ENCODE assay signal across 12 cellular contexts in the genomic region with DNA sequence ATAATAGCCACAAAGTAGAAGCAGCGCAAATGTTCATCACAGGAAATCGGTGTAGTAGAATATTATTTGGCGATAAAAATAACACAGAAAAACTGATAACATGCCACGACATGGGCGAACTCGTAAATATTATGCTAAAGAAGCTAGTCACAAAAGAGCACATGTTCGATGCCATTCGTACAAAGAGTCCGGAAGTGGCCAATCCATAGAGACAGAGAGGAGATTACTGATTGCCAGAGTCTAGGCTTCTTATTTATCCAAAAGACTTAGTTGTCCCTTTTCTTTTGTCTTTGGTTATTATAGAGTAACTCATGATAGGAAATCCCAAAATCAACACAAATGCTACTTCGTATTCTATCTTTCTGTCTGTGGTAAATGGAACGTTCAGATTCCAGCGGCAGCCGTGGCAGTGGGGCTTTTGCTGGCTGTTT. TPM values are rescaled to one million over a fixed set of nuclear protein-coding genes. Genes with fewer than 3 reads are reported as not detected.
A peak's percentile ranks its signal among the peaks of the same experiment; 100 is the strongest.
DNase-seq lines count a peak whose midpoint lies in the region; ATAC-seq and TF ChIP-seq lines count a peak whose summit lies in the region.
"Had no signal": no experiment of that assay in that cellular context is flagged by ENCODE, and none has a peak within 500 bp of the region (broad histone marks: within the 10 kb centered on the region; RNA-seq: fewer than 3 reads in every experiment).

No MANE protein-coding gene starts in this region.

- no peaks in the 10 kb centered on the region; the same call in 1 of the 2 replicates for H4K20me1 ChIP-seq in PC-3 (ENCODE audit: low read length)

- H3K9ac ChIP-seq in adipocyte (ENCODE audit: low read length) (peak overlapping the region; percentile 24), mesenchymal stem cell (ENCODE audit: low read length) (no peak overlapping the region), PC-3 (ENCODE audit: low read length) (no peak overlapping the region)
- H3K9ac ChIP-seq: BLaER1 treated with 17β-estradiol and CSF1 and Interleukin-3, amounts not matched to agents 10 nM and 100 nM; parathyroid adenoma had no signal

- H3K9me3 Mint-ChIP-seq in CD4-positive, alpha-beta memory T cell: peaks cover 0 to 5% (median 2%) of the 10 kb centered on the region in 8 donors
- H3K9me3 Mint-ChIP-seq in HFFc6: no peaks in the 10 kb centered on the region

- no peak overlapping the region for H2AK5ac ChIP-seq in mesenchymal stem cell (ENCODE audit: low read length, severe bottlenecking)

- no peak overlapping the region for H3K18ac ChIP-seq in mesenchymal stem cell (ENCODE audit: low read depth in 1 of 2, low read length in 2 of 2)

- no peak overlapping the region for H4K91ac ChIP-seq in mesenchymal stem cell (ENCODE audit: low read length)

- no peak overlapping the region for H2BK120ac ChIP-seq in mesenchymal stem cell (ENCODE audit: low read depth, low read length)

- H4K8ac ChIP-seq in mesenchymal stem cell (ENCODE audit: low read length): no peak overlapping the region

- no peak overlapping the region for H3K14ac ChIP-seq in mesenchymal stem cell (ENCODE audit: low read length in 2 of 2)

- no peak overlapping the region for H2BK15ac ChIP-seq in mesenchymal stem cell (ENCODE audit: low read depth, poor library complexity, severe bottlenecking)

- no peak for TF ChIP-seq CTCF in HFFc6 (IDR thresholded peaks at IDR 0.05)
- TF ChIP-seq CTCF in PC-3 (conservative IDR thresholded peaks at IDR 0.05; ENCODE audit: low read depth, low read length): no peak

- H3K9me2 ChIP-seq in PC-3 (replicated peaks; ENCODE audit: low read length): no peaks in the 10 kb centered on the region

- 81% methylated on average over 13 of the region's 13 CpGs for WGBS in mesenchymal stem cell

- H3K4ac ChIP-seq in mesenchymal stem cell (ENCODE audit: low read depth in 1 of 2, low read length in 2 of 2): no peak overlapping the region

- H2BK12ac ChIP-seq in mesenchymal stem cell (ENCODE audit: low read length in 2 of 2): no peak overlapping the region

- ATAC-seq in PC-3: no peak

- peak overlapping the region; percentile 45 to 93 (median 64) for H3K4me3 Mint-ChIP-seq in CD4-positive, alpha-beta memory T cell
- H3K4me3 Mint-ChIP-seq in HFFc6: no peak overlapping the region

- peaks cover 77% of the 10 kb centered on the region for H3K4me1 ChIP-seq in CD4-positive, alpha-beta memory T cell (ENCODE audit: insufficient read depth, low read length)
- peaks cover 47% of the 10 kb centered on the region for H3K4me1 ChIP-seq in adipocyte (ENCODE audit: control insufficient read depth, insufficient read depth, low read length)
- peaks cover 41% of the 10 kb centered on the region for H3K4me1 ChIP-seq in mesenchymal stem cell (ENCODE audit: control insufficient read depth, insufficient read depth, low read depth, low read length)
- H3K4me1 ChIP-seq in PC-3 (ENCODE audit: insufficient read depth, low read length): peaks cover 41% of the 10 kb centered on the region
- H3K4me1 ChIP-seq: parathyroid adenoma had no signal

- H3K27me3 Mint-ChIP-seq in CD4-positive, alpha-beta memory T cell: no peaks in the 10 kb centered on the region
- peaks cover 8% of the 10 kb centered on the region for H3K27me3 Mint-ChIP-seq in HFFc6 (ENCODE audit: insufficient read depth)

- no peak overlapping the region for H3K23ac ChIP-seq in mesenchymal stem cell (ENCODE audit: low read length in 2 of 2)

- H3K4me3 ChIP-seq in CD4-positive, alpha-beta memory T cell (ENCODE audit: low read length in 2 of 2): no peak overlapping the region
- H3K4me3 ChIP-seq in adipocyte (ENCODE audit: low read length): no peak overlapping the region
- no peak overlapping the region for H3K4me3 ChIP-seq in mesenchymal stem cell (ENCODE audit: insufficient read depth in 1 of 2, low read depth in 1 of 2, low read length in 2 of 2)
- H3K4me3 ChIP-seq in PC-3 (ENCODE audit: low read length): no peak overlapping the region
- no peak overlapping the region for H3K4me3 ChIP-seq in MG63
- H3K4me3 ChIP-seq: BLaER1 treated with 17β-estradiol and CSF1 and Interleukin-3, amounts not matched to agents 10 nM and 100 nM; Peyer's patch had no signal

- peak overlapping the region; percentile 85 to 99 (median 97) for H3K27ac Mint-ChIP-seq in CD4-positive, alpha-beta memory T cell
- H3K27ac Mint-ChIP-seq in HFFc6: peak overlapping the region; percentile 77

- H3K36me3 ChIP-seq in CD4-positive, alpha-beta memory T cell (ENCODE audit: insufficient read depth, low read length): peaks cover 47% of the 10 kb centered on the region
- H3K36me3 ChIP-seq in adipocyte (ENCODE audit: control insufficient read depth, insufficient read depth, low read length, severe bottlenecking): peaks cover 67% of the 10 kb centered on the region
- H3K36me3 ChIP-seq in mesenchymal stem cell (ENCODE audit: control insufficient read depth in 1 of 2, insufficient read depth in 2 of 2, low read depth in 1 of 2, low read length in 2 of 2): peaks cover 57 to 84% of the 10 kb centered on the region in 2 experiments
- H3K36me3 ChIP-seq in PC-3 (ENCODE audit: low read depth, low read length): peaks cover 41% of the 10 kb centered on the region
- H3K36me3 ChIP-seq in MG63: peaks cover 91% of the 10 kb centered on the region

- H3F3A ChIP-seq in PC-3 (ENCODE audit: low read length, unreplicated experiment): peaks cover 6% of the 10 kb centered on the region

- no TSS peak for BruUV-seq in PC-3 (replicated peaks; lab: Mats Ljungman, UMichigan)

- H3K27ac ChIP-seq in CD4-positive, alpha-beta memory T cell (ENCODE audit: low read depth, low read length): peak overlapping the region; percentile 22
- H3K27ac ChIP-seq in mesenchymal stem cell (ENCODE audit: low read length, poor library complexity, severe bottlenecking) (peak overlapping the region; percentile 53), PC-3 (ENCODE audit: low read length) (no peak overlapping the region)
- H3K27ac ChIP-seq: BLaER1 treated with 17β-estradiol and CSF1 and Interleukin-3, amounts not matched to agents 10 nM and 100 nM; parathyroid adenoma had no signal

- intact Hi-C loops in CD4-positive, alpha-beta memory T cell (cut with micrococcal nuclease): loop anchor here (2.0 kb wide), 1 partner anchor 25 kb away; no protein-coding TSS in a partner anchor
- intact Hi-C loops in PC-3 (cut with micrococcal nuclease): no loop called here

- H3K27me3 ChIP-seq in CD4-positive, alpha-beta memory T cell (ENCODE audit: insufficient read depth, low read length): no peaks in the 10 kb centered on the region
- H3K27me3 ChIP-seq in adipocyte (replicated peaks; ENCODE audit: control insufficient read depth, insufficient read depth, low read length): no peaks in the 10 kb centered on the region
- no peaks in the 10 kb centered on the region for H3K27me3 ChIP-seq in mesenchymal stem cell (ENCODE audit: control insufficient read depth in 1 of 2, insufficient read depth in 1 of 2, low read length in 2 of 2)
- no peaks in the 10 kb centered on the region for H3K27me3 ChIP-seq in PC-3 (ENCODE audit: low read length)
- H3K27me3 ChIP-seq in MG63: no peaks in the 10 kb centered on the region
- H3K27me3 ChIP-seq: BLaER1 treated with 17β-estradiol and CSF1 and Interleukin-3, amounts not matched to agents 10 nM and 100 nM; Peyer's patch had no signal

- peaks cover 7% of the 10 kb centered on the region; the same call in 1 of the 2 replicates for H3K79me2 ChIP-seq in PC-3 (ENCODE audit: low read length)
- H3K79me2 ChIP-seq: parathyroid adenoma had no signal

- no peak overlapping the region for H2AFZ ChIP-seq in mesenchymal stem cell (ENCODE audit: low read depth, low read length)
- H2AFZ ChIP-seq in PC-3 (ENCODE audit: low read length): no peak overlapping the region
- H2AFZ ChIP-seq: parathyroid adenoma had no signal

- H3K36me3 Mint-ChIP-seq in CD4-positive, alpha-beta memory T cell: peaks cover 55 to 71% of the 10 kb centered on the region in 2 donors
- peaks cover 64% of the 10 kb centered on the region for H3K36me3 Mint-ChIP-seq in HFFc6 (ENCODE audit: low read depth)

- DNase-seq in CD4-positive, alpha-beta memory T cell: no peak
- DNase-seq in HFFc6 (no peak), adipocyte (ENCODE audit: low read depth) (no peak), mesenchymal stem cell (no peak), SIG-M5 (lab: John Stamatoyannopoulos, UW) (no peak), PC-3 (no peak), MG63 (no peak)
- DNase-seq: GOT3, NCI-H524 treated with DMSO at 0.1 percent for 48 hours had no signal

- H3K9me3 ChIP-seq in CD4-positive, alpha-beta memory T cell (ENCODE audit: control insufficient read depth in 1 of 2, low read length in 2 of 2): no peaks in the 10 kb centered on the region
- H3K9me3 ChIP-seq in adipocyte (ENCODE audit: control insufficient read depth, low read length): peaks cover 4% of the 10 kb centered on the region
- peaks cover 3% of the 10 kb centered on the region for H3K9me3 ChIP-seq in mesenchymal stem cell (ENCODE audit: control insufficient read depth, low read length)
- H3K9me3 ChIP-seq in PC-3 (ENCODE audit: low read length): no peaks in the 10 kb centered on the region
- H3K9me3 ChIP-seq in MG63: no peaks in the 10 kb centered on the region
- H3K9me3 ChIP-seq: Peyer's patch had no signal

- POLR2A ChIA-PET in CD4-positive, alpha-beta memory T cell (lab: Charles Lee; ENCODE audit: partially characterized antibody): interaction anchor here (0.9 to 13.9 kb wide), 8 partner anchors 8 to 139 kb away, joined by 3 to 650 read pairs (median 4); a partner anchor contains a TSS
- POLR2A ChIA-PET in PC-3 (lab: Charles Lee; ENCODE audit: unreplicated experiment): no interaction called here

- H3K4me2 ChIP-seq in mesenchymal stem cell (ENCODE audit: low read length, poor library complexity, severe bottlenecking) (no peak overlapping the region), PC-3 (ENCODE audit: low read length) (no peak overlapping the region)
- H3K4me2 ChIP-seq: BLaER1 treated with 17β-estradiol and CSF1 and Interleukin-3, amounts not matched to agents 10 nM and 100 nM had no signal

- H2BK5ac ChIP-seq in mesenchymal stem cell (ENCODE audit: low read depth, low read length, poor library complexity, severe bottlenecking): no peak overlapping the region

- H3K79me1 ChIP-seq in mesenchymal stem cell (replicated peaks; ENCODE audit: low read length, poor library complexity, severe bottlenecking): peaks cover 15% of the 10 kb centered on the region

- CTCF ChIA-PET in CD4-positive, alpha-beta memory T cell (lab: Charles Lee; ENCODE audit: partially characterized antibody): interaction anchor here (0.6 to 14.7 kb wide), 18 partner anchors 10 to 169 kb away, joined by 3 to 374 read pairs (median 4); a partner anchor contains a TSS
- CTCF ChIA-PET in PC-3 (lab: Charles Lee): interaction anchor here (0.6 to 0.7 kb wide), 2 partner anchors 46 to 64 kb away, joined by 3 to 4 read pairs; no protein-coding TSS in a partner anchor

- H3K4me1 Mint-ChIP-seq in CD4-positive, alpha-beta memory T cell: peaks cover 60 to 90% (median 70%) of the 10 kb centered on the region in 4 donors
- peaks cover 52% of the 10 kb centered on the region for H3K4me1 Mint-ChIP-seq in HFFc6 (ENCODE audit: low read depth)

RNA-seq across cellular contexts. Expression of a gene that starts 56.5 kb away (rescaled TPM):
- 100 to 1,000 TPM; 225 to 237 TPM for total RNA-seq in CD4-positive, alpha-beta memory T cell
- polyA plus RNA-seq in CD4-positive, alpha-beta memory T cell: 10 to 100 TPM; 15.6 to 86.8 TPM
- 100 to 1,000 TPM; 128 to 148 (median 136) TPM for total RNA-seq in HFFc6 (2021; fragmentation: NEBNext Ultra II Directional; extraction: Animal tissue kit (Norgen Biotek cat#: 25700))
- polyA plus RNA-seq in mesenchymal stem cell (2013, experiment 1 of 2): 63.2 TPM
- polyA plus RNA-seq in mesenchymal stem cell (2013, experiment 2 of 2): 60.2 TPM
- 55.9 and 71.3 TPM in 2 replicates for total RNA-seq in PC-3 (2014; rRNA removed)
- 17.2 and 34.0 TPM in 2 replicates for total RNA-seq in MG63 (2014; rRNA removed; shearing (Covaris generic); ENCODE audit: low replicate concordance)
